ENCODE assay signal across 1 cellular context in genomic region chr15:56077071-56077470, GRCh38.
TF ChIP-seq lines count a peak whose summit lies in the region.

No MANE protein-coding gene starts in this region.

TF ChIP-seq in GM23338, 12 proteins besides CTCF, POLR2A, EP300 and RAD21:
- TF ChIP-seq, protein P1, sequence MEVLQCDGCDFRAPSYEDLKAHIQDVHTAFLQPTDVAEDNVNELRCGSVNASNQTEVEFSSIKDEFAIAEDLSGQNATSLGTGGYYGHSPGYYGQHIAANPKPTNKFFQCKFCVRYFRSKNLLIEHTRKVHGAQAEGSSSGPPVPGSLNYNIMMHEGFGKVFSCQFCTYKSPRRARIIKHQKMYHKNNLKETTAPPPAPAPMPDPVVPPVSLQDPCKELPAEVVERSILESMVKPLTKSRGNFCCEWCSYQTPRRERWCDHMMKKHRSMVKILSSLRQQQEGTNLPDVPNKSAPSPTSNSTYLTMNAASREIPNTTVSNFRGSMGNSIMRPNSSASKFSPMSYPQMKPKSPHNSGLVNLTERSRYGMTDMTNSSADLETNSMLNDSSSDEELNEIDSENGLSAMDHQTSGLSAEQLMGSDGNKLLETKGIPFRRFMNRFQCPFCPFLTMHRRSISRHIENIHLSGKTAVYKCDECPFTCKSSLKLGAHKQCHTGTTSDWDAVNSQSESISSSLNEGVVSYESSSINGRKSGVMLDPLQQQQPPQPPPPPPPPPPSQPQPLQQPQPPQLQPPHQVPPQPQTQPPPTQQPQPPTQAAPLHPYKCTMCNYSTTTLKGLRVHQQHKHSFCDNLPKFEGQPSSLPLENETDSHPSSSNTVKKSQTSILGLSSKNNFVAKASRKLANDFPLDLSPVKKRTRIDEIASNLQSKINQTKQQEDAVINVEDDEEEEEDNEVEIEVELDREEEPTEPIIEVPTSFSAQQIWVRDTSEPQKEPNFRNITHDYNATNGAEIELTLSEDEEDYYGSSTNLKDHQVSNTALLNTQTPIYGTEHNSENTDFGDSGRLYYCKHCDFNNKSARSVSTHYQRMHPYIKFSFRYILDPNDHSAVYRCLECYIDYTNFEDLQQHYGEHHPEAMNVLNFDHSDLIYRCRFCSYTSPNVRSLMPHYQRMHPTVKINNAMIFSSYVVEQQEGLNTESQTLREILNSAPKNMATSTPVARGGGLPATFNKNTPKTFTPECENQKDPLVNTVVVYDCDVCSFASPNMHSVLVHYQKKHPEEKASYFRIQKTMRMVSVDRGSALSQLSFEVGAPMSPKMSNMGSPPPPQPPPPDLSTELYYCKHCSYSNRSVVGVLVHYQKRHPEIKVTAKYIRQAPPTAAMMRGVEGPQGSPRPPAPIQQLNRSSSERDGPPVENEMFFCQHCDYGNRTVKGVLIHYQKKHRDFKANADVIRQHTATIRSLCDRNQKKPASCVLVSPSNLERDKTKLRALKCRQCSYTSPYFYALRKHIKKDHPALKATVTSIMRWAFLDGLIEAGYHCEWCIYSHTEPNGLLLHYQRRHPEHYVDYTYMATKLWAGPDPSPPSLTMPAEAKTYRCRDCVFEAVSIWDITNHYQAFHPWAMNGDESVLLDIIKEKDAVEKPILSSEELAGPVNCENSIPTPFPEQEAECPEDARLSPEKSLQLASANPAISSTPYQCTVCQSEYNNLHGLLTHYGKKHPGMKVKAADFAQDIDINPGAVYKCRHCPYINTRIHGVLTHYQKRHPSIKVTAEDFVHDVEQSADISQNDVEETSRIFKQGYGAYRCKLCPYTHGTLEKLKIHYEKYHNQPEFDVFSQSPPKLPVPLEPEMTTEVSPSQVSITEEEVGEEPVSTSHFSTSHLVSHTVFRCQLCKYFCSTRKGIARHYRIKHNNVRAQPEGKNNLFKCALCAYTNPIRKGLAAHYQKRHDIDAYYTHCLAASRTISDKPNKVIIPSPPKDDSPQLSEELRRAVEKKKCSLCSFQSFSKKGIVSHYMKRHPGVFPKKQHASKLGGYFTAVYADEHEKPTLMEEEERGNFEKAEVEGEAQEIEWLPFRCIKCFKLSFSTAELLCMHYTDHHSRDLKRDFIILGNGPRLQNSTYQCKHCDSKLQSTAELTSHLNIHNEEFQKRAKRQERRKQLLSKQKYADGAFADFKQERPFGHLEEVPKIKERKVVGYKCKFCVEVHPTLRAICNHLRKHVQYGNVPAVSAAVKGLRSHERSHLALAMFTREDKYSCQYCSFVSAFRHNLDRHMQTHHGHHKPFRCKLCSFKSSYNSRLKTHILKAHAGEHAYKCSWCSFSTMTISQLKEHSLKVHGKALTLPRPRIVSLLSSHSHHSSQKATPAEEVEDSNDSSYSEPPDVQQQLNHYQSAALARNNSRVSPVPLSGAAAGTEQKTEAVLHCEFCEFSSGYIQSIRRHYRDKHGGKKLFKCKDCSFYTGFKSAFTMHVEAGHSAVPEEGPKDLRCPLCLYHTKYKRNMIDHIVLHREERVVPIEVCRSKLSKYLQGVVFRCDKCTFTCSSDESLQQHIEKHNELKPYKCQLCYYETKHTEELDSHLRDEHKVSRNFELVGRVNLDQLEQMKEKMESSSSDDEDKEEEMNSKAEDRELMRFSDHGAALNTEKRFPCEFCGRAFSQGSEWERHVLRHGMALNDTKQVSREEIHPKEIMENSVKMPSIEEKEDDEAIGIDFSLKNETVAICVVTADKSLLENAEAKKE (CRISPR knock-in tag; IDR thresholded peaks at IDR 0.05): no peak
- no peak for TF ChIP-seq NANOG (IDR thresholded peaks at IDR 0.05; ENCODE audit: borderline replicate concordance)
- no peak for TF ChIP-seq ZNF114 (CRISPR knock-in tag; IDR thresholded peaks at IDR 0.05)
- TF ChIP-seq ZNF331 (CRISPR knock-in tag; IDR thresholded peaks at IDR 0.05; ENCODE audit: low read depth): no peak
- TF ChIP-seq STAT1 (IDR thresholded peaks at IDR 0.05; ENCODE audit: unreplicated experiment): no peak
